ENCODE assay signal across 14 cellular contexts in genomic region chr18:14747513-14748474, GRCh38. TPM values are rescaled to one million over a fixed set of nuclear protein-coding genes. Genes with fewer than 3 reads are reported as not detected.
DNase-seq lines count a peak whose midpoint lies in the region; ATAC-seq and TF ChIP-seq lines count a peak whose summit lies in the region.
"Had no signal": no experiment of that assay in that cellular context is flagged by ENCODE, and none has a peak within 500 bp of the region (broad histone marks: within the 10 kb centered on the region; RNA-seq: fewer than 3 reads in every experiment).

Gene ANKRD30B (plus strand): TSS chr18:14748172. CDS start chr18:14748420, 248 bp downstream.

- H3K4me3 ChIP-seq in tibial nerve, result peak within 1 kb of the TSS in 3 of 4 donors; percentile 18 to 50 (median 20)
- H3K4me3 ChIP-seq: HAP-1, psoas muscle had no signal

- peaks cover 14% of the 10 kb centered on the region for H3K27me3 Mint-ChIP-seq in activated naive CD4-positive, alpha-beta T cell treated with anti-CD3 and anti-CD28 coated beads for 36 hours (ENCODE audit: low read depth)
- H3K27me3 Mint-ChIP-seq in activated naive CD4-positive, alpha-beta T cell treated with anti-CD3 and anti-CD28 coated beads, Interleukin-2, amount 10 ng/mL, durations not matched to agents 7 days and 5 days, result peaks cover 20% of the 10 kb centered on the region
- H3K27me3 Mint-ChIP-seq in activated naive CD8-positive, alpha-beta T cell treated with anti-CD3 and anti-CD28 coated beads, Interleukin-2, amount 50 U/mL, for 24 hours, result peaks cover 10% of the 10 kb centered on the region

- peak within 1 kb of the TSS; percentile 65 for H3K4me3 Mint-ChIP-seq in activated naive CD4-positive, alpha-beta T cell treated with anti-CD3 and anti-CD28 coated beads for 36 hours
- H3K4me3 Mint-ChIP-seq in activated naive CD4-positive, alpha-beta T cell treated with anti-CD3 and anti-CD28 coated beads, Interleukin-2, amount 10 ng/mL, durations not matched to agents 7 days and 5 days, result no peak within 1 kb of the TSS
- no peak within 1 kb of the TSS for H3K4me3 Mint-ChIP-seq in activated naive CD8-positive, alpha-beta T cell treated with anti-CD3 and anti-CD28 coated beads, Interleukin-2, amount 50 U/mL, for 24 hours

- no peaks in the 10 kb centered on the region for H3K36me3 ChIP-seq in tibial nerve
- H3K36me3 ChIP-seq: BE2C, HAP-1 had no signal

- TF ChIP-seq POLR2A in tibial nerve (IDR thresholded peaks at IDR 0.05), result no peak

- CTCF ChIA-PET in activated naive CD4-positive, alpha-beta T cell treated with anti-CD3 and anti-CD28 coated beads for 36 hours (lab: Charles Lee), result no interaction called here
- CTCF ChIA-PET in activated naive CD4-positive, alpha-beta T cell treated with anti-CD3 and anti-CD28 coated beads, Interleukin-2, amount 10 ng/mL, durations not matched to agents 7 days and 5 days (lab: Charles Lee), result no interaction called here

- H3K36me3 Mint-ChIP-seq in activated naive CD4-positive, alpha-beta T cell treated with anti-CD3 and anti-CD28 coated beads for 36 hours (ENCODE audit: low read depth), result no peaks in the 10 kb centered on the region
- no peaks in the 10 kb centered on the region for H3K36me3 Mint-ChIP-seq in activated naive CD4-positive, alpha-beta T cell treated with anti-CD3 and anti-CD28 coated beads, Interleukin-2, amount 10 ng/mL, durations not matched to agents 7 days and 5 days
- no peaks in the 10 kb centered on the region for H3K36me3 Mint-ChIP-seq in activated naive CD8-positive, alpha-beta T cell treated with anti-CD3 and anti-CD28 coated beads, Interleukin-2, amount 50 U/mL, for 24 hours (ENCODE audit: low read depth)

- H3K27me3 ChIP-seq in tibial nerve, result no peaks in the 10 kb centered on the region
- H3K27me3 ChIP-seq: BE2C had no signal

- H3K27ac Mint-ChIP-seq in activated naive CD4-positive, alpha-beta T cell treated with anti-CD3 and anti-CD28 coated beads for 36 hours, result no peak within 1 kb of the TSS
- H3K27ac Mint-ChIP-seq in activated naive CD4-positive, alpha-beta T cell treated with anti-CD3 and anti-CD28 coated beads, Interleukin-2, amount 10 ng/mL, durations not matched to agents 7 days and 5 days, result no peak within 1 kb of the TSS
- H3K27ac Mint-ChIP-seq in activated naive CD8-positive, alpha-beta T cell treated with anti-CD3 and anti-CD28 coated beads, Interleukin-2, amount 50 U/mL, for 24 hours, result no peak within 1 kb of the TSS

- ATAC-seq in activated naive CD8-positive, alpha-beta T cell treated with anti-CD3 and anti-CD28 coated beads, Interleukin-2, amount 50 U/mL, for 24 hours, result peak; percentile 24
- no peak for ATAC-seq in HG03571 (IDR thresholded peaks at IDR 0.05; ENCODE audit: unreplicated experiment)
- ATAC-seq: psoas muscle had no signal

- peak; percentile 9 for DNase-seq in activated naive CD4-positive, alpha-beta T cell treated with anti-CD3 and anti-CD28 coated beads for 36 hours
- no peak for DNase-seq in activated naive CD4-positive, alpha-beta T cell treated with anti-CD3 and anti-CD28 coated beads, Interleukin-2, amount 10 ng/mL, durations not matched to agents 7 days and 5 days
- no peak for DNase-seq in activated naive CD8-positive, alpha-beta T cell treated with anti-CD3 and anti-CD28 coated beads, Interleukin-2, amount 50 U/mL, for 24 hours
- DNase-seq in iPS-NIHi7 (ENCODE audit: extremely low spot score) (peak; percentile 12), tibial nerve (ENCODE audit: low spot score in 2 of 2) (no peak), NCI-H510A (lab: John Stamatoyannopoulos, UW) (no peak), midbrain (lab: John Stamatoyannopoulos, UW) (no peak)
- DNase-seq: BE2C, Kasumi-1, left cardiac atrium, psoas muscle had no signal

- TF ChIP-seq EP300 in tibial nerve (IDR thresholded peaks at IDR 0.05), result peak in 1 of 2 donors; percentile 26

- no peak for TF ChIP-seq CTCF in tibial nerve (IDR thresholded peaks at IDR 0.05)

- 13 to 37% methylated on average over 43 to 59 of the region's 79 CpGs for WGBS in tibial nerve, 2 donors

- no peaks in the 10 kb centered on the region for H3K4me1 ChIP-seq in tibial nerve
- H3K4me1 ChIP-seq: BE2C, HAP-1, psoas muscle had no signal

- intact Hi-C loops in activated naive CD4-positive, alpha-beta T cell treated with anti-CD3 and anti-CD28 coated beads for 36 hours (cut with micrococcal nuclease), result no loop called here

- no peaks in the 10 kb centered on the region for H3K9me3 Mint-ChIP-seq in activated naive CD4-positive, alpha-beta T cell treated with anti-CD3 and anti-CD28 coated beads for 36 hours
- no peaks in the 10 kb centered on the region for H3K9me3 Mint-ChIP-seq in activated naive CD4-positive, alpha-beta T cell treated with anti-CD3 and anti-CD28 coated beads, Interleukin-2, amount 10 ng/mL, durations not matched to agents 7 days and 5 days
- no peaks in the 10 kb centered on the region for H3K9me3 Mint-ChIP-seq in activated naive CD8-positive, alpha-beta T cell treated with anti-CD3 and anti-CD28 coated beads, Interleukin-2, amount 50 U/mL, for 24 hours

- H3K27ac ChIP-seq in tibial nerve, result peak within 1 kb of the TSS in 2 of 4 donors; percentile 47 to 81
- H3K27ac ChIP-seq: psoas muscle had no signal

- peaks cover 0 to 4% (median 0%) of the 10 kb centered on the region in 4 donors for H3K9me3 ChIP-seq in tibial nerve
- H3K9me3 ChIP-seq: BE2C, HAP-1, psoas muscle had no signal

- peaks cover 7% of the 10 kb centered on the region for H3K4me1 Mint-ChIP-seq in activated naive CD4-positive, alpha-beta T cell treated with anti-CD3 and anti-CD28 coated beads for 36 hours (ENCODE audit: low read depth)
- no peaks in the 10 kb centered on the region for H3K4me1 Mint-ChIP-seq in activated naive CD4-positive, alpha-beta T cell treated with anti-CD3 and anti-CD28 coated beads, Interleukin-2, amount 10 ng/mL, durations not matched to agents 7 days and 5 days
- no peaks in the 10 kb centered on the region for H3K4me1 Mint-ChIP-seq in activated naive CD8-positive, alpha-beta T cell treated with anti-CD3 and anti-CD28 coated beads, Interleukin-2, amount 50 U/mL, for 24 hours

RNA-seq across cellular contexts. Expression of gene ANKRD30B, which starts in this region (rescaled TPM):
- total RNA-seq in activated naive CD4-positive, alpha-beta T cell treated with anti-CD3 and anti-CD28 coated beads for 36 hours, result not detected
- total RNA-seq in tibial nerve, result 10 to 100 TPM in 2 of 4 donors, 1 to 10 TPM in 2; 3.6 to 17.4 (median 9.2) TPM
- total RNA-seq: left cardiac atrium, NCI-H460 had no signal

Comparison
In these comparisons a context has a peak if more than half of its experiments do, and no peak if none do; other contexts are left out.
1. RNA of gene ANKRD30B (total RNA-seq): 3.6 to 17.4 TPM in tibial nerve; not detected in activated naive CD4-positive, alpha-beta T cell treated with anti-CD3 and anti-CD28 coated beads for 36 hours; every median in the first group is over 4 times any median in the second.
2. Peak in DNase-seq in activated naive CD4-positive, alpha-beta T cell treated with anti-CD3 and anti-CD28 coated beads for 36 hours; RNA of the gene not detected or under 1 TPM.